In the genomic region with DNA sequence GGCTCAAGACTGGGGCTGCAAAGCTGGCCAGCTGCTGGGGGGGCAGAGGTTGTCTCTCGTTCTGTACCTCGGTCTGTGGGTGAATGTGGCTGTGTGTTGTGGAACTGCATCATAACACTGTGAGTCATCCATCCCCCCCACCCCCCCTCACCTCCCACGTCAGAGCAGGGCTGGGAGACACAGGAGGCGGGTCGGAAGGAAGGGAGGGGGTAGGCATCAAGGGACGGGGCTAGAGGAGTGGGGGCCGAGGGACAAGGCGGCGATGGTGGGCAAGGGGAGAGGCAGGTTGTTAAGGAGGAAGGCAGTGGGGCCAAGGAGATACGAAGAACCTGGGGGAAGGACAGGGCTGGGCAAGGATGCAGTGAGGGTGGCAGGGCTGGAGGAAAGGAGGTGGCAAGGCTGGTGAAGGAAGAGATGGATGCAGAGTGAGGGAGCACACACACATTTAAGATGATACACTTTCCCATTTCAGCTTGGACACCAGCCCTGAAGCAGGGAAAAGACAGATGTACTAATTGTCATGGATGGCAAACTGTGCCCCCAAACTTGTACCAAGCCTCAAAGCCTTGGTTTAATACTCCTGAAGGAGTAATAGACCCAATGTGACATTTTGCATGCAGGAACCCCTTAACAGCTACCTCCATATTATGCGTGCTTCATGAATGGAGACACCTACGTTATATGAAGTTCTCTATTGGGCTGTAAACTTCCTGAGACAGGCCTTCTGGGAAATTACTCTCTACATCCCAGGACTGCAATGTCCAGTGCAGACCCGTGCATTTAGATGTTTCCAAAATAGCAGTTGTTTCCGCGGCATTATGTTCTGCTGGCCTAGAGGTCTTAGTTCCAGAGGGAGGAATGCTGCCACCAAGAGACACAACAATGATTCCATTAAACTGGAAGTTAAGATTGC, we compare ENCODE assay signal across 8 cellular contexts. TPM values are rescaled to one million over a fixed set of nuclear protein-coding genes. Genes with fewer than 3 reads are reported as not detected.
DNase-seq lines count a peak whose midpoint lies in the region; ATAC-seq and TF ChIP-seq lines count a peak whose summit lies in the region.

A gene with protein sequence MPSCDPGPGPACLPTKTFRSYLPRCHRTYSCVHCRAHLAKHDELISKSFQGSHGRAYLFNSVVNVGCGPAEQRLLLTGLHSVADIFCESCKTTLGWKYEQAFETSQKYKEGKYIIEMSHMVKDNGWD (minus strand): TSS at position 87 of the 913 bp plus-strand sequence. CDS start 2,805 bp downstream, outside the sequence.

- H3K36me3 Mint-ChIP-seq in activated T-helper 17 cell treated with anti-CD3 and anti-CD28 coated beads, Interleukin-2, amount 50 U/mL, for 72 hours (ENCODE audit: low read depth) = no peaks in the 10 kb centered on the region
- peaks cover 0 to 9% of the 10 kb centered on the region in 2 donors for H3K36me3 Mint-ChIP-seq in naive B cell

- no peaks in the 10 kb centered on the region for H4K20me1 ChIP-seq in OCI-LY3 (ENCODE audit: insufficient read depth, low read length)

- ATAC-seq in GM19463 (IDR thresholded peaks at IDR 0.05; ENCODE audit: unreplicated experiment) (peak; percentile 36), naive B cell (ENCODE audit: low read depth in 2 of 2) (peak; percentile 44 to 45)
- ATAC-seq in activated T-helper 17 cell treated with anti-CD3 and anti-CD28 coated beads, Interleukin-2, amount 50 U/mL, for 72 hours (replicated peaks) = peak; percentile 79
- peak; percentile 85 for ATAC-seq in stimulated activated naive CD8-positive, alpha-beta T cell treated with anti-CD3 and anti-CD28 coated beads, Interleukin-15, amount 100 ng/mL, for 72 hours

- peak within 1 kb of the TSS; percentile 64 for H3K4me3 Mint-ChIP-seq in activated T-helper 17 cell treated with anti-CD3 and anti-CD28 coated beads, Interleukin-2, amount 50 U/mL, for 72 hours
- H3K4me3 Mint-ChIP-seq in naive B cell = peak within 1 kb of the TSS in 7 of 8 donors; percentile 25 to 77 (median 68)
- peak within 1 kb of the TSS; percentile 93 to 99 for H3K4me3 Mint-ChIP-seq in stimulated activated naive CD8-positive, alpha-beta T cell treated with anti-CD3 and anti-CD28 coated beads, Interleukin-15, amount 100 ng/mL, for 72 hours

- WGBS in esophagus squamous epithelium, 2 donors = 9 to 16% methylated on average over 9 to 15 of the region's 15 CpGs

- no peaks in the 10 kb centered on the region for H3K79me2 ChIP-seq in OCI-LY3 (ENCODE audit: low read length)

- H3K27me3 ChIP-seq in OCI-LY3 (ENCODE audit: low read depth, low read length) = peaks cover 29% of the 10 kb centered on the region
- H3K27me3 ChIP-seq in esophagus squamous epithelium = peaks cover 7 to 65% (median 14%) of the 10 kb centered on the region in 4 donors

- intact Hi-C loops in esophagus squamous epithelium (cut with DNase I) = loop anchor here (5.0 kb wide), 1 partner anchor 168 kb away; no protein-coding TSS in a partner anchor

- H3K36me3 ChIP-seq in OCI-LY3 (replicated peaks; ENCODE audit: low read depth, low read length) (no peaks in the 10 kb centered on the region), esophagus squamous epithelium (no peaks in the 10 kb centered on the region)

- H3K27ac Mint-ChIP-seq in activated T-helper 17 cell treated with anti-CD3 and anti-CD28 coated beads, Interleukin-2, amount 50 U/mL, for 72 hours = peak within 1 kb of the TSS; percentile 21
- H3K27ac Mint-ChIP-seq in naive B cell = peak within 1 kb of the TSS; percentile 24 to 91 (median 53)
- H3K27ac Mint-ChIP-seq in stimulated activated naive CD8-positive, alpha-beta T cell treated with anti-CD3 and anti-CD28 coated beads, Interleukin-15, amount 100 ng/mL, for 72 hours = peak within 1 kb of the TSS; percentile 84 to 88

- H3K4me1 Mint-ChIP-seq in activated T-helper 17 cell treated with anti-CD3 and anti-CD28 coated beads, Interleukin-2, amount 50 U/mL, for 72 hours = peaks cover 11% of the 10 kb centered on the region
- H3K4me1 Mint-ChIP-seq in naive B cell = peaks cover 35 to 62% (median 55%) of the 10 kb centered on the region in 3 donors
- peaks cover 63% of the 10 kb centered on the region for H3K4me1 Mint-ChIP-seq in stimulated activated naive CD8-positive, alpha-beta T cell treated with anti-CD3 and anti-CD28 coated beads, Interleukin-15, amount 100 ng/mL, for 72 hours

- H2AFZ ChIP-seq in OCI-LY3 (ENCODE audit: low read depth, low read length) = peak within 1 kb of the TSS; percentile 72; the same call in 1 of the 2 replicates

- H3K9ac ChIP-seq in OCI-LY3 (ENCODE audit: low read length) = peak within 1 kb of the TSS; percentile 46

- no peaks in the 10 kb centered on the region for H3K9me3 ChIP-seq in OCI-LY3 (ENCODE audit: insufficient read depth, low read length)
- H3K9me3 ChIP-seq in esophagus squamous epithelium = no peaks in the 10 kb centered on the region

- TF ChIP-seq CTCF in OCI-LY3 (IDR thresholded peaks at IDR 0.05; ENCODE audit: low read depth, low read length) = no peak
- no peak for TF ChIP-seq CTCF in esophagus squamous epithelium (IDR thresholded peaks at IDR 0.05)

- peaks cover 34% of the 10 kb centered on the region for H3K27me3 Mint-ChIP-seq in activated T-helper 17 cell treated with anti-CD3 and anti-CD28 coated beads, Interleukin-2, amount 50 U/mL, for 72 hours
- H3K27me3 Mint-ChIP-seq in naive B cell = peaks cover 51 to 65% (median 65%) of the 10 kb centered on the region in 3 donors
- peaks cover 43% of the 10 kb centered on the region for H3K27me3 Mint-ChIP-seq in stimulated activated naive CD8-positive, alpha-beta T cell treated with anti-CD3 and anti-CD28 coated beads, Interleukin-15, amount 100 ng/mL, for 72 hours

- H3K4me1 ChIP-seq in OCI-LY3 (ENCODE audit: low read length) (peaks cover 27% of the 10 kb centered on the region), esophagus squamous epithelium (peaks cover 31 to 54% (median 43%) of the 10 kb centered on the region in 3 donors)

- H3K4me2 ChIP-seq in OCI-LY3 (ENCODE audit: low read length) = peak within 1 kb of the TSS; percentile 100

- no peaks in the 10 kb centered on the region for H3K9me3 Mint-ChIP-seq in activated T-helper 17 cell treated with anti-CD3 and anti-CD28 coated beads, Interleukin-2, amount 50 U/mL, for 72 hours
- H3K9me3 Mint-ChIP-seq in naive B cell = peaks cover 0 to 4% (median 0%) of the 10 kb centered on the region in 7 donors
- no peaks in the 10 kb centered on the region for H3K9me3 Mint-ChIP-seq in stimulated activated naive CD8-positive, alpha-beta T cell treated with anti-CD3 and anti-CD28 coated beads, Interleukin-15, amount 100 ng/mL, for 72 hours

- no peak for TF ChIP-seq POLR2A in esophagus squamous epithelium (IDR thresholded peaks at IDR 0.05)

- DNase-seq in esophagus squamous epithelium (lab: John Stamatoyannopoulos, UW) = no peak
- no peak for DNase-seq in naive B cell
- peak in 1 of 2 donors; percentile 57 for DNase-seq in stimulated activated naive CD8-positive, alpha-beta T cell treated with anti-CD3 and anti-CD28 coated beads, Interleukin-15, amount 100 ng/mL, for 72 hours
- DNase-seq in middle frontal gyrus (ENCODE audit: extremely low spot score, low spot score) = no peak
- DNase-seq in GM19240 (ENCODE audit: insufficient read length, low spot score) = no peak

- H3K4me3 ChIP-seq in OCI-LY3 (ENCODE audit: low read length) = peak within 1 kb of the TSS; percentile 82
- peak within 1 kb of the TSS; percentile 9 to 58 (median 40) for H3K4me3 ChIP-seq in esophagus squamous epithelium

- H3K27ac ChIP-seq in OCI-LY3 (ENCODE audit: low read length) = no peak within 1 kb of the TSS
- peak within 1 kb of the TSS in 3 of 4 donors; percentile 6 to 76 (median 34) for H3K27ac ChIP-seq in esophagus squamous epithelium

RNA-seq across cellular contexts. Expression of the gene that starts here (rescaled TPM):
- 1 to 10 TPM in 1 of 2 donors, not detected in 1; 1.5 TPM for total RNA-seq in activated T-helper 17 cell treated with anti-CD3 and anti-CD28 coated beads, Interleukin-2, amount 50 U/mL, for 72 hours
- under 1 TPM in 2 of 4 donors, not detected in 2; 0.56 to 0.95 TPM for total RNA-seq in esophagus squamous epithelium
- not detected for polyA plus RNA-seq in naive B cell (ENCODE audit: low read depth in 6 of 6)

Comparison
In these comparisons a context has a peak if more than half of its experiments do, and no peak if none do; other contexts are left out.
1. Peak in ATAC-seq in naive B cell; RNA of the gene not detected or under 1 TPM.
2. H3K27ac Mint-ChIP-seq: peak in every context shown above with its lines; median percentile 86 in stimulated activated naive CD8-positive, alpha-beta T cell treated with anti-CD3 and anti-CD28 coated beads, Interleukin-15, amount 100 ng/mL, for 72 hours; 53 in naive B cell; 21 in activated T-helper 17 cell treated with anti-CD3 and anti-CD28 coated beads, Interleukin-2, amount 50 U/mL, for 72 hours.